Comparison of ENCODE assay signal across 19 cellular contexts in the genomic region with DNA sequence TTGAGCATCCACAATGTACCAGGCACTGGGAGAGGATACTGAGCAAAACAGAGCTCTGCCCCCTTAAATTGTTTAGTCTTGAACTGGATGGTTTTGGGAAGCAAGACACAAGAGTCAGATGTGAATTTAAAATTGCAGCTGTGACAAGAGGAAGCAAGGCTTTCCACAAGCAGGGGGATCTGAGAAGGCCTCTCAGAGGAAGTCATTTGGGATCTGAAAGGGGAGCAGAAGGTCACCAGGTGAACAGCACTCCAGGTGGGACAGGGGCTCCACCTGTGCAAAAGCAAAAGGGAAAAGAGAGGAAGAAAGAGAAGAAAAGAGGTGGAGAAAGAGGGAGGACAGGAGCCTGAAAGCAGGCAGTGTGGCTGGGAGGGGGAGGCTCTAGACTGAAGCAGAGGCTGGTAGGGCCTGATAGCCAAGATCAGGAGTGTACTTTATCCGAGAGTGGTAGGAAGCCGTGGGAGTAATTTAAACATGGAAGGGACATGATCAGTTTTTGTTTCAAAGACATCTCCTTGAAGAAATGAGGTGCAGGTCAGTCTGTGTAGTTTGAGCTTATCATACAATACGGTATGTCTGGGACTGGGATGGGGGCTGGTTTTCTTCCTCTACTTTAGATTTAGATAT.
DNase-seq lines count a peak whose midpoint lies in the region; ATAC-seq, FAIRE-seq and TF ChIP-seq lines count a peak whose summit lies in the region.
"Had no signal": no experiment of that assay in that cellular context is flagged by ENCODE, and none has a peak within 500 bp of the region (broad histone marks: within the 10 kb centered on the region; RNA-seq: fewer than 3 reads in every experiment).

No MANE protein-coding gene starts in this region.

- H3K4me1 Mint-ChIP-seq in CD14-positive monocyte, result peaks cover 69% of the 10 kb centered on the region

- H3K4me1 ChIP-seq in DOHH2 (ENCODE audit: control insufficient read depth, low read length), result peaks cover 43% of the 10 kb centered on the region
- peaks cover 57% of the 10 kb centered on the region for H3K4me1 ChIP-seq in OCI-LY7 (ENCODE audit: insufficient read depth, low read length, poor library complexity, severe bottlenecking)
- peaks cover 73% of the 10 kb centered on the region for H3K4me1 ChIP-seq in GM12878 (ENCODE audit: control insufficient read depth, insufficient read depth, low read length)

- H3F3A ChIP-seq in DOHH2 (ENCODE audit: control insufficient read depth, insufficient read depth), result 0 out of 2 replicates have a peak, but pooled peaks cover 3% of the 10 kb centered on the region

- no peaks in the 10 kb centered on the region for H4K20me1 ChIP-seq in DOHH2 (ENCODE audit: control insufficient read depth, insufficient read depth, low read depth, low read length)
- H4K20me1 ChIP-seq in OCI-LY7 (ENCODE audit: insufficient read depth, low read length), result no peaks in the 10 kb centered on the region
- no peaks in the 10 kb centered on the region for H4K20me1 ChIP-seq in GM12878 (ENCODE audit: control insufficient read depth, insufficient read depth)

- peaks cover 0 to 1% of the 10 kb centered on the region in 2 donors for H3K36me3 Mint-ChIP-seq in CD14-positive monocyte
- H3K36me3 Mint-ChIP-seq: brain had no signal

- intact Hi-C loops in CD14-positive monocyte (cut with micrococcal nuclease) (no loop called here), OCI-LY7 (cut with micrococcal nuclease; ENCODE audit: unreplicated experiment) (no loop called here), GM12878 (cut with micrococcal nuclease; ENCODE audit: unreplicated experiment) (no loop called here), cardiac septum (cut with DNase I) (no loop called here)

- TF ChIP-seq POLR2A in GM12878 (IDR thresholded peaks at IDR 0.05; ENCODE audit: low read depth, low read length), result no peak

- H3K9ac ChIP-seq in GM12878 (ENCODE audit: control insufficient read depth, insufficient read depth, low read length), result peak overlapping the region; percentile 29; the same call in 1 of the 2 replicates

- WGBS in GM12878 (ENCODE audit: insufficient coverage, insufficient replicate concordance, low lambda C conversion rate, missing lambda C conversion rate), result 63% methylated on average over 3 of the region's 3 CpGs

- H3K4me3 ChIP-seq in DOHH2 (ENCODE audit: low read length) (peak overlapping the region; percentile 25), OCI-LY7 (ENCODE audit: low read depth, low read length, poor library complexity, severe bottlenecking) (no peak overlapping the region), GM12878 (no peak overlapping the region)
- H3K4me3 ChIP-seq: lung had no signal

- no TSS peak for BruUV-seq in OCI-LY7 (replicated peaks; lab: Mats Ljungman, UMichigan)
- no TSS peak for BruUV-seq in GM12878 (replicated peaks; lab: Mats Ljungman, UMichigan)

- H3K79me2 ChIP-seq in DOHH2 (ENCODE audit: control insufficient read depth, low read length) (no peaks in the 10 kb centered on the region), OCI-LY7 (ENCODE audit: insufficient read depth, low read depth, low read length) (no peaks in the 10 kb centered on the region), GM12878 (ENCODE audit: control insufficient read depth, insufficient read depth, low read length) (no peaks in the 10 kb centered on the region)

- peak overlapping the region in 1 of 2 donors; percentile 50 for H3K4me3 Mint-ChIP-seq in CD14-positive monocyte
- H3K4me3 Mint-ChIP-seq: brain, nephron progenitor cell had no signal

- H3K36me3 ChIP-seq in DOHH2 (ENCODE audit: control insufficient read depth, low read length) (no peaks in the 10 kb centered on the region), OCI-LY7 (ENCODE audit: insufficient read depth, low read length) (peaks cover 3% of the 10 kb centered on the region; the same call in 1 of the 2 replicates), GM12878 (ENCODE audit: control insufficient read depth in 2 of 2, insufficient read depth in 2 of 2, low read length in 1 of 2) (no peaks in the 10 kb centered on the region)

- TF ChIP-seq CTCF in CD14-positive monocyte (IDR thresholded peaks at IDR 0.05), result no peak
- no peak for TF ChIP-seq CTCF in DOHH2 (IDR thresholded peaks at IDR 0.05; ENCODE audit: low read depth, low read length, poor library complexity, severe bottlenecking)
- TF ChIP-seq CTCF in OCI-LY7 (conservative IDR thresholded peaks at IDR 0.05; ENCODE audit: low read length), result no peak
- TF ChIP-seq CTCF in GM12878 (IDR thresholded peaks at IDR 0.05 in 2 of 3, conservative IDR thresholded peaks at IDR 0.05 in 1 of 3; ENCODE audit: control insufficient read depth in 2 of 3, extremely low read depth in 1 of 3, insufficient read depth in 1 of 3, low read depth in 3 of 3, low read length in 3 of 3), result no peak

- peaks cover 0 to 2% (median 0%) of the 10 kb centered on the region in 7 donors for H3K9me3 Mint-ChIP-seq in CD14-positive monocyte
- H3K9me3 Mint-ChIP-seq: brain, nephron progenitor cell had no signal

- no peak for TF ChIP-seq RAD21 in GM12878 (IDR thresholded peaks at IDR 0.05; ENCODE audit: insufficient read depth, low read depth, low read length)

- CTCF ChIA-PET in OCI-LY7 (lab: Charles Lee; ENCODE audit: unreplicated experiment) (interaction anchor here (1.9 kb wide), 1 partner anchor 67 kb away, joined by 9 read pairs; no protein-coding TSS in a partner anchor), GM12878 (lab: Yijun Ruan, JAX) (interaction anchor here (0.6 to 2.5 kb wide), 6 partner anchors 54 to 115 kb away, joined by 3 to 8 read pairs (median 3); no protein-coding TSS in a partner anchor)

- no peak for DNase-seq in CD14-positive monocyte (ENCODE audit: low spot score)
- DNase-seq in OCI-LY7 (ENCODE audit: low spot score), result peak; percentile 59
- DNase-seq in GM12878 (ENCODE audit: low read depth, low spot score), result no peak
- DNase-seq in NCI-H1105 treated with DMSO at 0.1 percent for 48 hours (lab: John Stamatoyannopoulos, UW), result no peak
- no peak for DNase-seq in cardiac septum (ENCODE audit: low spot score)
- DNase-seq: activated naive CD4-positive, alpha-beta T cell treated with Interleukin-2 at 50 U/mL for 16 hours; dermis blood vessel endothelial cell; DND-41; GOT3; NCI-H526 treated with DMSO at 0.1 percent for 48 hours; nephron progenitor cell; Right ventricle myocardium superior; stimulated activated CD4-positive, alpha-beta T cell treated with anti-CD3 and anti-CD28 coated beads, Interleukin-15, amount 100 ng/mL, for 24 hours; T1000 had no signal

- in situ Hi-C loops in GM12878 (cut with MboI), result no loop called here

- 0 out of 2 replicates have a peak overlapping the region, but pooled peaks have one; percentile 10 for H2AFZ ChIP-seq in OCI-LY7 (ENCODE audit: low read length)
- no peak overlapping the region for H2AFZ ChIP-seq in GM12878 (ENCODE audit: control insufficient read depth, low read depth, low read length)

- H3K27me3 Mint-ChIP-seq in CD14-positive monocyte (ENCODE audit: low read depth in 3 of 3), result peaks cover 0 to 9% (median 5%) of the 10 kb centered on the region in 3 donors

- SMC1A ChIA-PET in GM12878 (lab: Charles Lee; ENCODE audit: uncharacterized antibody, unreplicated experiment), result interaction anchor here (0.6 to 13.3 kb wide), 14 partner anchors 9 to 117 kb away, joined by 3 to 283 read pairs (median 3); a partner anchor contains a TSS

- peak overlapping the region; percentile 59 for H3K4me2 ChIP-seq in DOHH2 (ENCODE audit: low read length)
- peak overlapping the region; percentile 61 for H3K4me2 ChIP-seq in OCI-LY7 (ENCODE audit: low read length)
- peak overlapping the region; percentile 46 for H3K4me2 ChIP-seq in GM12878 (ENCODE audit: control insufficient read depth, insufficient read depth)

- ATAC-seq in GM12878, result no peak
- ATAC-seq in GM18517 (IDR thresholded peaks at IDR 0.05; ENCODE audit: unreplicated experiment), result no peak
- ATAC-seq: esophagus mucosa had no signal

- POLR2A ChIA-PET in OCI-LY7 (lab: Charles Lee) (interaction anchor here (0.6 to 2.4 kb wide), 8 partner anchors 8 to 114 kb away, joined by 3 to 13 read pairs (median 6); no protein-coding TSS in a partner anchor), GM12878 (lab: Charles Lee) (interaction anchor here (0.6 to 2.0 kb wide), 8 partner anchors 10 to 210 kb away, joined by 3 to 8 read pairs (median 4); no protein-coding TSS in a partner anchor)

- H3K27ac Mint-ChIP-seq in CD14-positive monocyte, result peak overlapping the region in 6 of 7 donors; percentile 70 to 97 (median 92)
- H3K27ac Mint-ChIP-seq: brain had no signal

- FAIRE-seq in GM12878 (lab: Jason Lieb, UNC), result no peak

- H3K27ac ChIP-seq in DOHH2 (ENCODE audit: low read depth, low read length) (peak overlapping the region; percentile 32; the same call in 1 of the 2 replicates), OCI-LY7 (ENCODE audit: low read depth, low read length, poor library complexity, severe bottlenecking) (peak overlapping the region; percentile 28), GM12878 (ENCODE audit: control insufficient read depth, insufficient read depth) (peak overlapping the region; percentile 41)

- RAD21 ChIA-PET in GM12878 (lab: Charles Lee; ENCODE audit: unreplicated experiment), result interaction anchor here (0.7 to 5.0 kb wide), 10 partner anchors 9 to 125 kb away, joined by 3 to 31 read pairs (median 4); no protein-coding TSS in a partner anchor

- H3K9me3 ChIP-seq in DOHH2 (ENCODE audit: control insufficient read depth, insufficient read depth, low read length) (no peaks in the 10 kb centered on the region), OCI-LY7 (ENCODE audit: low read length) (peaks cover 7% of the 10 kb centered on the region; the same call in 1 of the 2 replicates), GM12878 (replicated peaks; ENCODE audit: control insufficient read depth, insufficient read depth, low read length) (peaks cover 2% of the 10 kb centered on the region; the same call in 1 of the 3 replicates)

- no peaks in the 10 kb centered on the region for H3K27me3 ChIP-seq in DOHH2 (ENCODE audit: control insufficient read depth, low read length)
- H3K27me3 ChIP-seq in GM12878 (replicated peaks in 1 of 2; ENCODE audit: control insufficient read depth in 2 of 2, insufficient read depth in 2 of 2, low read length in 1 of 2), result no peaks in the 10 kb centered on the region

- TF ChIP-seq EP300 in GM12878 (IDR thresholded peaks at IDR 0.05; ENCODE audit: borderline replicate concordance in 1 of 2, control insufficient read depth in 1 of 2, low read depth in 2 of 2, low read length in 2 of 2), result no peak

- H3K9me2 ChIP-seq in DOHH2 (replicated peaks; ENCODE audit: control insufficient read depth, low read length) (no peaks in the 10 kb centered on the region), OCI-LY7 (ENCODE audit: insufficient read depth, low read length) (no peaks in the 10 kb centered on the region)

TF ChIP-seq in GM12878, 131 proteins besides CTCF, POLR2A, EP300 and RAD21 (continues in another document):
- TF ChIP-seq YBX1 (IDR thresholded peaks at IDR 0.05) (no peak), SPI1 (IDR thresholded peaks at IDR 0.05; ENCODE audit: borderline replicate concordance, insufficient read depth, low read depth, low read length) (peak; percentile 15; the same call in 1 of the 2 replicates)
